Comparison of ENCODE assay signal across 10 cellular contexts in genomic region chr12:31363416-31363809, GRCh38. TPM values are rescaled to one million over a fixed set of nuclear protein-coding genes. Genes with fewer than 3 reads are reported as not detected.
A peak's percentile ranks its signal among the peaks of the same experiment; 100 is the strongest.
DNase-seq lines count a peak whose midpoint lies in the region; ATAC-seq, FAIRE-seq and TF ChIP-seq lines count a peak whose summit lies in the region.
"Had no signal": no experiment of that assay in that cellular context is flagged by ENCODE, and none has a peak within 500 bp of the region (broad histone marks: within the 10 kb centered on the region; RNA-seq: fewer than 3 reads in every experiment).

No MANE protein-coding gene starts in this region.

- no peak for TF ChIP-seq RAD21 in H1 (IDR thresholded peaks at IDR 0.05 in 1 of 2, conservative IDR thresholded peaks at IDR 0.05 in 1 of 2; ENCODE audit: low read depth in 2 of 2, low read length in 2 of 2)

- 0 out of 2 replicates have a peak overlapping the region, but pooled peaks have one; percentile 98 for H2BK15ac ChIP-seq in H1 (ENCODE audit: low read length)

- H3K27ac ChIP-seq in HUES64 (ENCODE audit: low read depth, low read length) (peak overlapping the region; percentile 94; the same call in 1 of the 2 replicates), H1 (ENCODE audit: low read depth, low read length) (no peak overlapping the region), upper lobe of left lung (no peak overlapping the region)
- H3K27ac ChIP-seq: heart left ventricle had no signal

- H3K4me3 Mint-ChIP-seq in stimulated activated naive CD8-positive, alpha-beta T cell treated with anti-CD3 and anti-CD28 coated beads, Interleukin-15, Interleukin-2, amounts not matched to agents 100 ng/mL and 50 ng/mL, for 24 hours, result no peak overlapping the region

- peak overlapping the region in 1 of 2 experiments; percentile 76; a peak in 1 of 4 replicates for H3K4me2 ChIP-seq in H1 (ENCODE audit: insufficient read depth in 1 of 2, low read depth in 2 of 2, low read length in 2 of 2)

- no peak overlapping the region for H3K56ac ChIP-seq in H1 (replicated peaks; ENCODE audit: insufficient read length, low read depth, low read length)

- peaks cover 30% of the 10 kb centered on the region for H3K4me1 ChIP-seq in HUES64 (ENCODE audit: insufficient read depth, low read length)
- H3K4me1 ChIP-seq in H1 (replicated peaks in 1 of 4; ENCODE audit: control insufficient read depth in 3 of 4, insufficient read depth in 4 of 4, low read length in 3 of 4), result peaks cover 13 to 21% (median 21%) of the 10 kb centered on the region in 4 experiments
- peaks cover 0 to 3% (median 0%) of the 10 kb centered on the region in 4 donors for H3K4me1 ChIP-seq in upper lobe of left lung
- H3K4me1 ChIP-seq: heart left ventricle had no signal

- H3K27ac Mint-ChIP-seq in stimulated activated naive CD8-positive, alpha-beta T cell treated with anti-CD3 and anti-CD28 coated beads, Interleukin-15, Interleukin-2, amounts not matched to agents 100 ng/mL and 50 ng/mL, for 24 hours, result peak overlapping the region; percentile 84

- H3K18ac ChIP-seq in H1 (ENCODE audit: extremely low read depth, low read length), result peak overlapping the region; percentile 91; the same call in 1 of the 2 replicates

- no peaks in the 10 kb centered on the region for H3K79me1 ChIP-seq in H1 (ENCODE audit: low read depth, low read length)

- H3K27me3 ChIP-seq in HUES64 (ENCODE audit: insufficient read depth, low read length), result no peaks in the 10 kb centered on the region
- no peaks in the 10 kb centered on the region for H3K27me3 ChIP-seq in H1 (replicated peaks in 1 of 4; ENCODE audit: control insufficient read depth in 3 of 4, extremely low read depth in 1 of 4, insufficient read depth in 3 of 4, low read length in 3 of 4)
- H3K27me3 ChIP-seq in upper lobe of left lung, result no peaks in the 10 kb centered on the region
- H3K27me3 ChIP-seq: heart left ventricle had no signal

- ATAC-seq in stimulated activated naive CD8-positive, alpha-beta T cell treated with anti-CD3 and anti-CD28 coated beads, Interleukin-15, Interleukin-2, amounts not matched to agents 100 U/mL and 50 U/mL, for 24 hours, result no peak
- ATAC-seq in upper lobe of left lung (ENCODE audit: low FRiP score in 2 of 2) (no peak), GM21423 (IDR thresholded peaks at IDR 0.05; ENCODE audit: unreplicated experiment) (no peak)

- CTCF ChIA-PET in H1 (lab: Charles Lee; ENCODE audit: partially characterized antibody), result interaction anchor here (0.6 to 3.1 kb wide), 9 partner anchors 9 to 236 kb away, joined by 3 to 15 read pairs (median 4); no protein-coding TSS in a partner anchor

- H3K23me2 ChIP-seq in H1 (ENCODE audit: low read depth, low read length), result no peaks in the 10 kb centered on the region; the same call in 1 of the 2 replicates

- no peak overlapping the region for H2BK120ac ChIP-seq in H1 (replicated peaks; ENCODE audit: low read depth, low read length)

- H3K9me3 ChIP-seq in HUES64 (ENCODE audit: insufficient read depth, low read depth, low read length) (no peaks in the 10 kb centered on the region), H1 (ENCODE audit: insufficient read depth in 2 of 2, low read depth in 1 of 2, low read length in 1 of 2) (no peaks in the 10 kb centered on the region), upper lobe of left lung (no peaks in the 10 kb centered on the region)
- H3K9me3 ChIP-seq: heart left ventricle had no signal

- DNase-seq in stimulated activated naive CD8-positive, alpha-beta T cell treated with anti-CD3 and anti-CD28 coated beads, Interleukin-15, Interleukin-2, amounts not matched to agents 100 U/mL and 50 U/mL, for 24 hours, result no peak
- DNase-seq in H1 (ENCODE audit: low read depth in 1 of 2, low spot score in 2 of 2) (no peak), GF-D8 (lab: John Stamatoyannopoulos, UW) (no peak), NOMO-1 (lab: John Stamatoyannopoulos, UW; ENCODE audit: unreplicated experiment in 2 of 2) (no peak), upper lobe of left lung (no peak)
- DNase-seq: NCI-H1048 had no signal

- H2BK5ac ChIP-seq in H1 (ENCODE audit: low read depth, low read length), result peak overlapping the region; percentile 96; the same call in 1 of the 2 replicates

- FAIRE-seq in H1 (lab: Jason Lieb, UNC), result no peak

- H4K8ac ChIP-seq in H1 (ENCODE audit: extremely low read depth, insufficient read depth, low read length), result no peak overlapping the region

- H2AFZ ChIP-seq in H1 (ENCODE audit: low read length), result no peak overlapping the region

- no peaks in the 10 kb centered on the region for H3K36me3 ChIP-seq in HUES64 (ENCODE audit: insufficient read depth, low read length)
- H3K36me3 ChIP-seq in H1 (ENCODE audit: control insufficient read depth in 2 of 4, insufficient read depth in 4 of 4, low read length in 3 of 4), result no peaks in the 10 kb centered on the region
- H3K36me3 ChIP-seq in upper lobe of left lung, result no peaks in the 10 kb centered on the region
- H3K36me3 ChIP-seq: heart left ventricle had no signal

- H3K4me3 ChIP-seq in HUES64 (ENCODE audit: low read length) (no peak overlapping the region), H1 (ENCODE audit: extremely low read depth in 1 of 4, insufficient read depth in 2 of 4, low read depth in 3 of 4, low read length in 4 of 4) (no peak overlapping the region), upper lobe of left lung (no peak overlapping the region)
- H3K4me3 ChIP-seq: heart left ventricle had no signal

- H3K4me1 Mint-ChIP-seq in stimulated activated naive CD8-positive, alpha-beta T cell treated with anti-CD3 and anti-CD28 coated beads, Interleukin-15, Interleukin-2, amounts not matched to agents 100 ng/mL and 50 ng/mL, for 24 hours (ENCODE audit: low read depth), result peaks cover 17% of the 10 kb centered on the region

- H3K9me3 Mint-ChIP-seq in stimulated activated naive CD8-positive, alpha-beta T cell treated with anti-CD3 and anti-CD28 coated beads, Interleukin-15, Interleukin-2, amounts not matched to agents 100 ng/mL and 50 ng/mL, for 24 hours, result no peaks in the 10 kb centered on the region

- H3K4ac ChIP-seq in H1 (replicated peaks; ENCODE audit: insufficient read length, low read depth, low read length), result no peak overlapping the region

- no peak for TF ChIP-seq CTCF in H1 (IDR thresholded peaks at IDR 0.05; ENCODE audit: control extremely low read depth in 1 of 3, insufficient read depth in 1 of 3, low read depth in 1 of 3, low read length in 3 of 3)
- no peak for TF ChIP-seq CTCF in upper lobe of left lung (IDR thresholded peaks at IDR 0.05)

- TF ChIP-seq POLR2A in H1 (IDR thresholded peaks at IDR 0.05; ENCODE audit: control extremely low read depth in 1 of 2, low read depth in 2 of 2, low read length in 2 of 2), result no peak
- no peak for TF ChIP-seq POLR2A in upper lobe of left lung (IDR thresholded peaks at IDR 0.05)

- no peak overlapping the region for H4K5ac ChIP-seq in H1 (ENCODE audit: insufficient read length, low read depth, low read length)

- H3K79me2 ChIP-seq in H1 (ENCODE audit: control insufficient read depth in 1 of 2, insufficient read depth in 2 of 2, low read length in 2 of 2), result no peaks in the 10 kb centered on the region

- POLR2A ChIA-PET in H1 (lab: Charles Lee; ENCODE audit: partially characterized antibody), result interaction anchor here (0.9 to 17.5 kb wide), 14 partner anchors 9 to 84 kb away, joined by 3 to 474 read pairs (median 7); partner anchors contain the start of gene SINHCAF

- peak overlapping the region; percentile 98; the same call in 1 of the 2 replicates for H2BK12ac ChIP-seq in H1 (ENCODE audit: low read depth, low read length)

- H3K27me3 Mint-ChIP-seq in stimulated activated naive CD8-positive, alpha-beta T cell treated with anti-CD3 and anti-CD28 coated beads, Interleukin-15, Interleukin-2, amounts not matched to agents 100 ng/mL and 50 ng/mL, for 24 hours, result no peaks in the 10 kb centered on the region

- TF ChIP-seq EP300 in H1 (IDR thresholded peaks at IDR 0.05; ENCODE audit: borderline replicate concordance in 1 of 2, low read depth in 2 of 2, low read length in 2 of 2), result no peak
- TF ChIP-seq EP300 in upper lobe of left lung (IDR thresholded peaks at IDR 0.05), result no peak

- peak overlapping the region; percentile 2; the same call in 1 of the 2 replicates for H2BK20ac ChIP-seq in H1 (ENCODE audit: low read length)

- H3K36me3 Mint-ChIP-seq in stimulated activated naive CD8-positive, alpha-beta T cell treated with anti-CD3 and anti-CD28 coated beads, Interleukin-15, Interleukin-2, amounts not matched to agents 100 ng/mL and 50 ng/mL, for 24 hours (ENCODE audit: low read depth), result no peaks in the 10 kb centered on the region

- peak overlapping the region; percentile 98; the same call in 1 of the 2 replicates for H2AK5ac ChIP-seq in H1 (ENCODE audit: low read depth, low read length)

- H3K14ac ChIP-seq in H1 (ENCODE audit: insufficient read length), result no peak overlapping the region

- no peaks in the 10 kb centered on the region for H4K20me1 ChIP-seq in H1 (replicated peaks in 1 of 2; ENCODE audit: control insufficient read depth in 1 of 2, insufficient read depth in 2 of 2, low read length in 2 of 2)

- H3K23ac ChIP-seq in H1 (ENCODE audit: insufficient read length), result no peak overlapping the region

- H4K91ac ChIP-seq in H1 (replicated peaks; ENCODE audit: insufficient read length, low read length), result peak overlapping the region; percentile 90

- WGBS in HUES64, result 74% methylated on average over 6 of the region's 6 CpGs
- WGBS in H1 (ENCODE audit: extremely low coverage in 1 of 2, insufficient coverage in 1 of 2, insufficient read length in 1 of 2, insufficient replicate concordance in 2 of 2, low coverage in 1 of 2, low lambda C conversion rate in 2 of 2, missing lambda C conversion rate in 1 of 2), 2 experiments, result 85% methylated on average over 6 of the region's 6 CpGs; no CpG with 5 or more reads in 1 of the 2 experiments
- 53 to 73% methylated on average over 6 of the region's 6 CpGs for WGBS in upper lobe of left lung, 2 donors

- H3K9ac ChIP-seq in HUES64 (ENCODE audit: low read depth, low read length) (peak overlapping the region; percentile 68; the same call in 1 of the 2 replicates), H1 (replicated peaks in 1 of 4; ENCODE audit: extremely low read depth in 1 of 4, low read depth in 3 of 4, low read length in 3 of 4) (no peak overlapping the region)

TF ChIP-seq in H1, 55 proteins besides CTCF, POLR2A, EP300 and RAD21 (continues in another document):
- TF ChIP-seq RFX5 (IDR thresholded peaks at IDR 0.05; ENCODE audit: borderline replicate concordance, low read depth, low read length), result no peak
- no peak for TF ChIP-seq SIX5 (IDR thresholded peaks at IDR 0.05; ENCODE audit: low read depth, low read length)

RNA-seq across cellular contexts. Expression of gene SINHCAF, which starts 37.5 kb away (rescaled TPM):
- 229 TPM for polyA plus RNA-seq in HUES64 (2013, experiment 1 of 2)
- 222 TPM for polyA plus RNA-seq in HUES64 (2013, experiment 2 of 2)
- 536 and 576 TPM in 2 replicates for total RNA-seq in H1 (2021; fragmentation: NEBNext Ultra II Directional; extraction: Animal tissue kit (Norgen Biotek cat#: 25700))
- polyA plus RNA-seq in H1 (2011; rRNA removed), result 86.5 and 138 TPM in 2 replicates
- polyA plus RNA-seq in H1 (2011; cell fraction: cytosol; rRNA removed), result 177 TPM
- 60.0 TPM for polyA plus RNA-seq in H1 (2011; cell fraction: nucleus; rRNA removed)
- polyA plus RNA-seq in H1 (2012, experiment 1 of 2), result 203 to 395 TPM (median 221 TPM) in 4 replicates
- polyA plus RNA-seq in H1 (2012, experiment 2 of 2), result 62.3 TPM
- polyA plus RNA-seq in H1 (2013, experiment 1 of 2), result 326 TPM
- 349 TPM for polyA plus RNA-seq in H1 (2013, experiment 2 of 2)
- 140 and 200 TPM in 2 replicates for polyA minus RNA-seq in H1 (2011; rRNA and poly(A)+ RNA removed)
- 186 TPM for polyA minus RNA-seq in H1 (2011; cell fraction: cytosol; rRNA and poly(A)+ RNA removed)
- 178 TPM for polyA minus RNA-seq in H1 (2011; cell fraction: nucleus; rRNA and poly(A)+ RNA removed)
- total RNA-seq in upper lobe of left lung, result 10 to 100 TPM; 26.2 to 96.9 (median 42.0) TPM
